14 cellular contexts compared by ENCODE assay signal in genomic region chr7:50837965-50838364, GRCh38. TPM values are rescaled to one million over a fixed set of nuclear protein-coding genes. Genes with fewer than 3 reads are reported as not detected.
DNase-seq lines count a peak whose midpoint lies in the region; TF ChIP-seq lines count a peak whose summit lies in the region.
"Had no signal": no experiment of that assay in that cellular context is flagged by ENCODE, and none has a peak within 500 bp of the region (broad histone marks: within the 10 kb centered on the region; RNA-seq: fewer than 3 reads in every experiment).

No MANE protein-coding gene starts in this region.

- H3K4me2 ChIP-seq in osteoblast (ENCODE audit: insufficient read depth, low read length) = peak overlapping the region; percentile 49

- H3K36me3 ChIP-seq in osteoblast (ENCODE audit: insufficient read depth, low read length) = no peaks in the 10 kb centered on the region
- H3K36me3 ChIP-seq: WERI-Rb-1 had no signal

- TF ChIP-seq CTCF in choroid plexus epithelial cell (conservative IDR thresholded peaks at IDR 0.05; ENCODE audit: low read depth, low read length) = no peak
- no peak for TF ChIP-seq CTCF in osteoblast (IDR thresholded peaks at IDR 0.05; ENCODE audit: extremely low read depth, low read depth, low read length)
- no peak for TF ChIP-seq CTCF in CD14-positive monocyte (IDR thresholded peaks at IDR 0.05)

- H3K27ac Mint-ChIP-seq in CD14-positive monocyte (no peak overlapping the region), immature natural killer cell (no peak overlapping the region)
- H3K27ac Mint-ChIP-seq: CD8-positive, alpha-beta T cell had no signal

- H3K27me3 Mint-ChIP-seq in CD14-positive monocyte (ENCODE audit: low read depth in 3 of 3) (peaks cover 4 to 6% (median 5%) of the 10 kb centered on the region in 3 donors), immature natural killer cell (ENCODE audit: low read depth in 3 of 3) (peaks cover 4 to 8% (median 4%) of the 10 kb centered on the region in 3 donors)

- H3K4me1 Mint-ChIP-seq in CD14-positive monocyte = no peaks in the 10 kb centered on the region
- H3K4me1 Mint-ChIP-seq in immature natural killer cell = peaks cover 0 to 5% of the 10 kb centered on the region in 2 donors

- no peaks in the 10 kb centered on the region for H3K9me3 ChIP-seq in osteoblast (ENCODE audit: low read depth, low read length)
- H3K9me3 ChIP-seq: psoas muscle had no signal

- peak overlapping the region; percentile 50 for H2AFZ ChIP-seq in osteoblast (ENCODE audit: low read length)

- peaks cover 50% of the 10 kb centered on the region for H3K4me1 ChIP-seq in osteoblast (ENCODE audit: insufficient read depth, low read length)

- no peaks in the 10 kb centered on the region for H3K27me3 ChIP-seq in osteoblast (ENCODE audit: insufficient read depth, low read length)

- no peaks in the 10 kb centered on the region for H4K20me1 ChIP-seq in osteoblast (ENCODE audit: insufficient read depth, low read length)

- intact Hi-C loops in CD14-positive monocyte (cut with micrococcal nuclease) = no loop called here

- H3K36me3 Mint-ChIP-seq in CD14-positive monocyte (no peaks in the 10 kb centered on the region), immature natural killer cell (no peaks in the 10 kb centered on the region)
- H3K36me3 Mint-ChIP-seq: CD8-positive, alpha-beta T cell had no signal

- H3K4me3 Mint-ChIP-seq in CD14-positive monocyte (no peak overlapping the region), immature natural killer cell (no peak overlapping the region)
- H3K4me3 Mint-ChIP-seq: CD8-positive, alpha-beta T cell had no signal

- peak overlapping the region; percentile 96 for H3K27ac ChIP-seq in osteoblast (ENCODE audit: low read depth, low read length)
- H3K27ac ChIP-seq: WERI-Rb-1 had no signal

- no peaks in the 10 kb centered on the region for H3K79me2 ChIP-seq in osteoblast (ENCODE audit: insufficient read depth, low read length)

- H3K9me3 Mint-ChIP-seq in CD14-positive monocyte = peaks cover 0 to 9% (median 4%) of the 10 kb centered on the region in 7 donors
- peaks cover 0 to 8% (median 0%) of the 10 kb centered on the region in 6 donors for H3K9me3 Mint-ChIP-seq in immature natural killer cell
- H3K9me3 Mint-ChIP-seq: CD8-positive, alpha-beta T cell had no signal

- H3K4me3 ChIP-seq in choroid plexus epithelial cell (ENCODE audit: low read depth, low read length) = no peak overlapping the region
- no peak overlapping the region for H3K4me3 ChIP-seq in osteoblast (ENCODE audit: insufficient read depth, low read length)
- H3K4me3 ChIP-seq: psoas muscle had no signal

- DNase-seq in DMS53 treated with DMSO at 0.1 percent for 48 hours (lab: John Stamatoyannopoulos, UW; ENCODE audit: unreplicated experiment) = peak; percentile 6
- peak; percentile 30 for DNase-seq in NCI-H774 (lab: John Stamatoyannopoulos, UW)
- DNase-seq in choroid plexus epithelial cell (ENCODE audit: low read depth) = peak; percentile 46
- no peak for DNase-seq in osteoblast (ENCODE audit: insufficient read length, low spot score, missing footprints)
- DNase-seq in CD14-positive monocyte (ENCODE audit: low spot score) = no peak
- no peak for DNase-seq in immature natural killer cell
- DNase-seq in pons (ENCODE audit: low spot score) = no peak
- DNase-seq in C1 segment of cervical spinal cord (lab: John Stamatoyannopoulos, UW) = no peak
- DNase-seq: CD8-positive, alpha-beta T cell; left cardiac atrium; NCI-H1048; NCI-H2171 treated with DMSO at 0.1 percent for 48 hours; psoas muscle; WERI-Rb-1 had no signal

RNA-seq across cellular contexts. Expression of gene GRB10, which starts 55.3 kb away (rescaled TPM):
- 62.6 and 69.5 TPM in 2 replicates for total RNA-seq in osteoblast
- polyA plus RNA-seq in CD14-positive monocyte = 1 to 10 TPM; 1.3 to 1.5 TPM
- polyA plus RNA-seq in immature natural killer cell = not detected

Comparison
In these comparisons a context has a peak if more than half of its experiments do, and no peak if none do; other contexts are left out.
1. DNase-seq: peak in DMS53 treated with DMSO at 0.1 percent for 48 hours (single experiment), NCI-H774 (single experiment) and choroid plexus epithelial cell (single experiment); none in osteoblast (single experiment), CD14-positive monocyte (single experiment), immature natural killer cell (0 of 3), pons (single experiment) and C1 segment of cervical spinal cord (0 of 14).